8 cellular contexts compared by ENCODE assay signal in genomic region chr15:101652783-101653430, GRCh38. TPM values are rescaled to one million over a fixed set of nuclear protein-coding genes. Genes with fewer than 3 reads are reported as not detected.
A peak's percentile ranks its signal among the peaks of the same experiment; 100 is the strongest.
DNase-seq lines count a peak whose midpoint lies in the region; ATAC-seq, FAIRE-seq and TF ChIP-seq lines count a peak whose summit lies in the region.

No MANE protein-coding gene starts in this region.

- no peaks in the 10 kb centered on the region for H3K27me3 Mint-ChIP-seq in astrocyte (ENCODE audit: low read depth, unreplicated experiment)
- no peaks in the 10 kb centered on the region for H3K27me3 Mint-ChIP-seq in stimulated activated memory B cell treated with anti-CD40 and anti-IgM and Interleukin-4, amounts not matched to agents 10 μg/mL and 1 μg/mL and 100 μg/mL, for 72 hours

- H3K4me1 ChIP-seq in KMS-11 (ENCODE audit: low read depth, poor library complexity, severe bottlenecking) (peaks cover 44% of the 10 kb centered on the region), astrocyte (ENCODE audit: insufficient read depth, low read length) (peaks cover 10% of the 10 kb centered on the region)

- H3K4me2 ChIP-seq in KMS-11 (peak overlapping the region; percentile 88), astrocyte (ENCODE audit: low read length) (peak overlapping the region; percentile 93)

- H3K36me3 ChIP-seq in KMS-11 (ENCODE audit: insufficient read depth) (peaks cover 5% of the 10 kb centered on the region; the same call in 1 of the 2 replicates), astrocyte (ENCODE audit: insufficient read depth, low read length) (peaks cover 14% of the 10 kb centered on the region)

- H4K20me1 ChIP-seq in KMS-11 (ENCODE audit: insufficient read depth) (no peaks in the 10 kb centered on the region), astrocyte (ENCODE audit: insufficient read depth, low read length) (peaks cover 22% of the 10 kb centered on the region)

- peak; percentile 35 for DNase-seq in COLO829 (ENCODE audit: low spot score)
- DNase-seq in astrocyte (ENCODE audit: low read depth) = no peak
- DNase-seq in iris pigment epithelial cell (ENCODE audit: low read depth) = peak; percentile 71
- no peak for DNase-seq in NAMALWA (ENCODE audit: low spot score)
- no peak for DNase-seq in globus pallidus (ENCODE audit: low spot score)
- DNase-seq in GM03348 (ENCODE audit: low spot score) = no peak

- ATAC-seq in stimulated activated memory B cell treated with anti-CD40 and anti-IgM and Interleukin-4, amounts not matched to agents 10 μg/mL and 1 μg/mL and 100 μg/mL, for 72 hours = no peak

- TF ChIP-seq CTCF in KMS-11 (conservative IDR thresholded peaks at IDR 0.05; ENCODE audit: low read depth, low read length) (no peak), astrocyte (IDR thresholded peaks at IDR 0.05; ENCODE audit: insufficient read depth, low read depth, low read length) (no peak)

- H3K79me2 ChIP-seq in KMS-11 (ENCODE audit: insufficient read depth, low read depth) (peaks cover 44% of the 10 kb centered on the region), astrocyte (ENCODE audit: insufficient read depth, low read length) (peaks cover 47% of the 10 kb centered on the region)

- H3K36me3 Mint-ChIP-seq in astrocyte (ENCODE audit: low read depth, unreplicated experiment) = no peaks in the 10 kb centered on the region
- peaks cover 5% of the 10 kb centered on the region for H3K36me3 Mint-ChIP-seq in stimulated activated memory B cell treated with anti-CD40 and anti-IgM and Interleukin-4, amounts not matched to agents 10 μg/mL and 1 μg/mL and 100 μg/mL, for 72 hours

- H3K27me3 ChIP-seq in KMS-11 (ENCODE audit: insufficient read depth, low read depth) = no peaks in the 10 kb centered on the region
- H3K27me3 ChIP-seq in astrocyte (ENCODE audit: insufficient read depth, low read length) = no peaks in the 10 kb centered on the region

- peak overlapping the region; percentile 93 for H3K4me3 Mint-ChIP-seq in astrocyte (ENCODE audit: unreplicated experiment)
- peak overlapping the region; percentile 89 for H3K4me3 Mint-ChIP-seq in stimulated activated memory B cell treated with anti-CD40 and anti-IgM and Interleukin-4, amounts not matched to agents 10 μg/mL and 1 μg/mL and 100 μg/mL, for 72 hours

- FAIRE-seq in astrocyte (lab: Jason Lieb, UNC) = no peak

- H3K27ac Mint-ChIP-seq in astrocyte (ENCODE audit: unreplicated experiment) = no peak overlapping the region
- peak overlapping the region; percentile 97 for H3K27ac Mint-ChIP-seq in stimulated activated memory B cell treated with anti-CD40 and anti-IgM and Interleukin-4, amounts not matched to agents 10 μg/mL and 1 μg/mL and 100 μg/mL, for 72 hours

- H3K9me3 ChIP-seq in astrocyte (ENCODE audit: insufficient read depth, low read depth, low read length) = no peaks in the 10 kb centered on the region

- no peaks in the 10 kb centered on the region for H3K9me3 Mint-ChIP-seq in astrocyte (ENCODE audit: unreplicated experiment)
- H3K9me3 Mint-ChIP-seq in stimulated activated memory B cell treated with anti-CD40 and anti-IgM and Interleukin-4, amounts not matched to agents 10 μg/mL and 1 μg/mL and 100 μg/mL, for 72 hours = no peaks in the 10 kb centered on the region

- H2AFZ ChIP-seq in KMS-11 (ENCODE audit: low read depth) (peak overlapping the region; percentile 81), astrocyte (ENCODE audit: low read depth, low read length) (peak overlapping the region; percentile 97)

- peaks cover 12% of the 10 kb centered on the region for H3K4me1 Mint-ChIP-seq in astrocyte (ENCODE audit: low read depth, unreplicated experiment)
- peaks cover 23% of the 10 kb centered on the region for H3K4me1 Mint-ChIP-seq in stimulated activated memory B cell treated with anti-CD40 and anti-IgM and Interleukin-4, amounts not matched to agents 10 μg/mL and 1 μg/mL and 100 μg/mL, for 72 hours

- peak overlapping the region; percentile 82 for H3K27ac ChIP-seq in KMS-11
- H3K27ac ChIP-seq in astrocyte (ENCODE audit: low read depth, low read length) = peak overlapping the region; percentile 94

- peak overlapping the region; percentile 77 for H3K9ac ChIP-seq in KMS-11
- H3K9ac ChIP-seq in astrocyte (ENCODE audit: low read length) = peak overlapping the region; percentile 98

- H3K4me3 ChIP-seq in KMS-11 (IDR thresholded peaks at IDR 0.05; ENCODE audit: insufficient read depth, low read depth, low read length) (no peak overlapping the region), astrocyte (ENCODE audit: insufficient read depth, low read depth, low read length) (peak overlapping the region; percentile 99)

RNA-seq across cellular contexts. Expression of gene TM2D3, which starts 0.7 kb away (rescaled TPM):
- 28.1 and 31.8 TPM in 2 replicates for total RNA-seq in astrocyte

Comparison
In these comparisons a context has a peak if more than half of its experiments do, and no peak if none do; other contexts are left out.
1. DNase-seq: peak in COLO829 (single experiment) and iris pigment epithelial cell (single experiment); none in astrocyte (single experiment), NAMALWA (single experiment), globus pallidus (single experiment) and GM03348 (single experiment).